In genomic region chr20:6579417-6579816, GRCh38 we compare ENCODE assay signal across 36 cellular contexts.
"Had no signal": no experiment of that assay in that cellular context is flagged by ENCODE, and none has a peak within 500 bp of the region (broad histone marks: within the 10 kb centered on the region; RNA-seq: fewer than 3 reads in every experiment).

No MANE protein-coding gene starts in this region.

- H3K27ac ChIP-seq: brain microvascular endothelial cell, cardiac muscle cell, KMS-11, Peyer's patch, VCaP had no signal

- H3K27me3 ChIP-seq: brain microvascular endothelial cell, cardiac muscle cell, Peyer's patch had no signal

- H3K4me3 ChIP-seq: cardiac muscle cell, Peyer's patch had no signal

- H3K4me2 ChIP-seq: KMS-11 had no signal

- H3K9me3 ChIP-seq: Peyer's patch had no signal

- DNase-seq: activated B cell treated with CpG ODN at 0.5 μM for 24 hours; activated CD4-positive, alpha-beta memory T cell treated with anti-CD3 and anti-CD28 coated beads for 36 hours; activated CD4-positive, alpha-beta T cell treated with anti-CD3 and anti-CD28 coated beads for 4 hours; activated CD4-positive, alpha-beta T cell treated with anti-CD3 and anti-CD28 coated beads, Interleukin-2, amount 50 U/mL, for 1 hour; activated CD4-positive, CD25-positive, alpha-beta regulatory T cell treated with anti-CD3 and anti-CD28 coated beads, Interleukin-2, amount 50 U/mL, for 72 hours; activated CD8-positive, alpha-beta memory T cell treated with anti-CD3 and anti-CD28 coated beads, Interleukin-2, amount 50 U/mL, for 4 hours; activated naive CD4-positive, alpha-beta T cell treated with anti-CD3 and anti-CD28 coated beads, Interleukin-2, amount 10 ng/mL, durations not matched to agents 7 days and 5 days; activated naive CD8-positive, alpha-beta T cell treated with anti-CD3 and anti-CD28 coated beads, Interleukin-2, amount 50 U/mL, for 24 hours; activated T-cell treated with anti-CD3 and anti-CD28 coated beads for 4 hours; activated T-cell treated with anti-CD3 and anti-CD28 coated beads, Interleukin-2, amount 50 U/mL, for 4 hours; amniotic stem cell; aorta; brain microvascular endothelial cell; MM.1S; MV-4-11; NCI-H1092 treated with DMSO at 0.1 percent for 48 hours; NCI-H146; NCI-H187; NCI-H2029 treated with DMSO at 0.1 percent for 48 hours; NCI-H2107; NCI-H2171; NCI-H510A; NCI-H526; NCI-H748 treated with DMSO at 0.1 percent for 48 hours; NK-92 treated with Interleukin-12 subunit alpha and Interleukin-12 subunit beta, amount 100 ng/mL, for 24 hours; PC-3; Peyer's patch; RPMI8226; SIG-M5; SW 1271; T-helper 1 cell; T-helper 2 cell; T-helper 9 cell had no signal

- H3K4me1 ChIP-seq: Peyer's patch had no signal

- ATAC-seq: activated naive CD8-positive, alpha-beta T cell treated with anti-CD3 and anti-CD28 coated beads, Interleukin-2, amount 50 U/mL, for 24 hours; activated T-cell treated with anti-CD3 and anti-CD28 coated beads, Interleukin-2, amount 50 U/mL, for 4 hours; PC-3 had no signal

- H3K36me3 ChIP-seq: brain microvascular endothelial cell, cardiac muscle cell, Peyer's patch had no signal

- H3K9ac ChIP-seq: KMS-11 had no signal
